ENCODE assay signal across 8 cellular contexts in genomic region chr11:62831520-62832345, GRCh38. TPM values are rescaled to one million over a fixed set of nuclear protein-coding genes. Genes with fewer than 3 reads are reported as not detected.
DNase-seq lines count a peak whose midpoint lies in the region; ATAC-seq and TF ChIP-seq lines count a peak whose summit lies in the region.

STX5 (minus strand) TSS chr11:62832051; CDS start chr11:62831243, 808 bp downstream.

- peak within 1 kb of the TSS; percentile 89 to 95 for H3K4me3 ChIP-seq in Panc1 (ENCODE audit: low read depth in 2 of 2, low read length in 2 of 2)
- H3K4me3 ChIP-seq in mucosa of stomach (ENCODE audit: low read length) = peak within 1 kb of the TSS; percentile 92

- H3K27me3 Mint-ChIP-seq in activated T-cell treated with anti-CD3 and anti-CD28 coated beads, Interleukin-2, amount 50 U/mL, for 4 hours (ENCODE audit: low read depth) = no peaks in the 10 kb centered on the region

- H3K4me1 ChIP-seq in Panc1 (ENCODE audit: control insufficient read depth, insufficient read depth, low read length) (peaks cover 18% of the 10 kb centered on the region), mucosa of stomach (ENCODE audit: control insufficient read depth, insufficient read depth, low read length) (peaks cover 10% of the 10 kb centered on the region)

- H3K27ac ChIP-seq in Panc1 (ENCODE audit: low read length) = peak within 1 kb of the TSS; percentile 91

- DNase-seq in DMS53 (lab: John Stamatoyannopoulos, UW) (peak; percentile 99), KG1 (lab: John Stamatoyannopoulos, UW) (peak; percentile 100), Panc1 (ENCODE audit: low read depth, low spot score) (peak; percentile 91), erythroblast (lab: John Stamatoyannopoulos, UW) (peak; percentile 99 to 100)
- peak; percentile 100 for DNase-seq in activated T-cell treated with anti-CD3 and anti-CD28 coated beads, Interleukin-2, amount 50 U/mL, for 4 hours
- DNase-seq in stimulated activated CD8-positive, alpha-beta memory T cell treated with anti-CD3 and anti-CD28 coated beads, Interleukin-7, amount 100 ng/mL, for 1 hour (ENCODE audit: low read depth in 2 of 2) = peak; percentile 98 to 99

- H3K4me1 Mint-ChIP-seq in activated T-cell treated with anti-CD3 and anti-CD28 coated beads, Interleukin-2, amount 50 U/mL, for 4 hours (ENCODE audit: low read depth) = peaks cover 45% of the 10 kb centered on the region

- in situ Hi-C loops in Panc1 (cut with HindIII; ENCODE audit: low pct_unique_long_range_greater_than_20kb, low sequenced_read_pairs) = no loop called here

- peak within 1 kb of the TSS; percentile 94 for H3K9ac ChIP-seq in mucosa of stomach (ENCODE audit: low read length)

- CTCF ChIA-PET in Panc1 (lab: Charles Lee) = interaction anchor here (0.6 kb wide), 1 partner anchor 1302 kb away, joined by 7 read pairs; no protein-coding TSS in a partner anchor

- BruUV-seq in Panc1 (replicated peaks; lab: Mats Ljungman, UMichigan) = TSS peak; percentile 88

- H3K36me3 ChIP-seq in Panc1 (ENCODE audit: control insufficient read depth, insufficient read depth, low read length) (peaks cover 6% of the 10 kb centered on the region), mucosa of stomach (ENCODE audit: control insufficient read depth, insufficient read depth, low read length) (no peaks in the 10 kb centered on the region)

- no peak for TF ChIP-seq CTCF in Panc1 (IDR thresholded peaks at IDR 0.05)

- H3K27me3 ChIP-seq in Panc1 (ENCODE audit: control insufficient read depth, insufficient read depth, low read length) = no peaks in the 10 kb centered on the region
- no peaks in the 10 kb centered on the region for H3K27me3 ChIP-seq in mucosa of stomach (ENCODE audit: control insufficient read depth, insufficient read depth, low read length)

- no peaks in the 10 kb centered on the region for H3K9me3 Mint-ChIP-seq in activated T-cell treated with anti-CD3 and anti-CD28 coated beads, Interleukin-2, amount 50 U/mL, for 4 hours

- ATAC-seq in GM21723 (IDR thresholded peaks at IDR 0.05; ENCODE audit: unreplicated experiment) (peak; percentile 73), Panc1 (peak; percentile 94)
- ATAC-seq in activated T-cell treated with anti-CD3 and anti-CD28 coated beads, Interleukin-2, amount 50 U/mL, for 4 hours = peak; percentile 91 to 93

- peak within 1 kb of the TSS; percentile 90 for H3K4me3 Mint-ChIP-seq in activated T-cell treated with anti-CD3 and anti-CD28 coated beads, Interleukin-2, amount 50 U/mL, for 4 hours

- POLR2A ChIA-PET in Panc1 (lab: Charles Lee) = interaction anchor here (0.6 to 2.1 kb wide), 5 partner anchors 9 to 1474 kb away, joined by 3 to 8 read pairs (median 6); partner anchors contain the start of gene ESRRA

- H3K9me3 ChIP-seq in Panc1 (ENCODE audit: control insufficient read depth, insufficient read depth, low read depth, low read length) (no peaks in the 10 kb centered on the region), mucosa of stomach (ENCODE audit: control insufficient read depth, low read length) (no peaks in the 10 kb centered on the region)

- intact Hi-C loops in Panc1 (cut with micrococcal nuclease; ENCODE audit: unreplicated experiment) = no loop called here

- peaks cover 36% of the 10 kb centered on the region for H3K36me3 Mint-ChIP-seq in activated T-cell treated with anti-CD3 and anti-CD28 coated beads, Interleukin-2, amount 50 U/mL, for 4 hours (ENCODE audit: insufficient read depth)

- peak; percentile 86 for TF ChIP-seq POLR2A in erythroblast (IDR thresholded peaks at IDR 0.05; ENCODE audit: low read length)

RNA-seq across cellular contexts. Expression of gene STX5, which starts in this region (rescaled TPM):
- 31.4 TPM for total RNA-seq in Panc1 (2021; ENCODE audit: unreplicated experiment)
- polyA plus RNA-seq in Panc1 (2012; ENCODE audit: insufficient read length) = 41.2 TPM
- total RNA-seq in activated T-cell treated with anti-CD3 and anti-CD28 coated beads, Interleukin-2, amount 50 U/mL, for 4 hours = 10 to 100 TPM; 22.3 to 31.6 (median 28.4) TPM

Comparison
In these comparisons a context has a peak if more than half of its experiments do, and no peak if none do; other contexts are left out.
1. Peak in every context shown above with its lines: DNase-seq, ATAC-seq, H3K4me3 ChIP-seq and H3K27ac ChIP-seq.